ENCODE assay signal across 24 cellular contexts in the genomic region with DNA sequence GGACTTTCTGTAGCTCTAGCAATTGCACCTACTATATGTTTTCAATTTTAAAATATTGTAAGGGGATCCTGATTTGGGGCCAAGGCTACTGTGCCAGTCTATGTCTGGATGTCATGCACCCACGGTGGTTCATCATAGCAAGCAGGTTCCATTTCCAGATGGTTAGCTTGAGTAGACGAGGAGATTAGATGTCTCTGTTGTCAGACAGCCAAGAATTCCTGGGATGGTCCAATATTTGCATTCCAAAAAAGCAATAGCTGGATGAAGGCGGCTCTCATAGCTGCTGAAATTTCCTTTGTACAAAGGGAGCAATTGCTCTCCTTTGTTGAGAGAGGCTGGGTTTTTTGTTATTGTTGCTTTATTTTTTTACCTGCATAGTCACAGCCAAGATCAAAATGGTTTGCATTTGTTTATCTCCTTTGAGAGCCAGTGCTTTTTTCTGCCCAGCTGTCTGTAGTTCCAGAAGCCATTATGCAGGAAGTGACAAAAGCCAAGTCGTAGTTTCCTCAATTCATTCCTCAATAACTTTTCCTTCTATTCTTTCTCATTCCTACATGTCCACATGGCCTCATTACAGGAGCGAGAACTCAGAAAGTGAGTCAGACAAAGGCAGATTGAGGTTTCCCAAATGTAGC.
DNase-seq lines count a peak whose midpoint lies in the region; ATAC-seq and TF ChIP-seq lines count a peak whose summit lies in the region.
"Had no signal": no experiment of that assay in that cellular context is flagged by ENCODE, and none has a peak within 500 bp of the region (broad histone marks: within the 10 kb centered on the region; RNA-seq: fewer than 3 reads in every experiment).

No MANE protein-coding gene starts in this region.

- H3K4me2 ChIP-seq in SK-N-SH = no peak overlapping the region

- H2AFZ ChIP-seq in SK-N-SH (ENCODE audit: low read depth) = no peak overlapping the region
- H2AFZ ChIP-seq: parathyroid adenoma had no signal

- no peaks in the 10 kb centered on the region for H3K27me3 ChIP-seq in SK-N-SH (ENCODE audit: insufficient read depth)
- H3K27me3 ChIP-seq: right lobe of liver had no signal

- no peaks in the 10 kb centered on the region for H3K36me3 ChIP-seq in SK-N-SH (replicated peaks in 1 of 2; ENCODE audit: control insufficient read depth in 1 of 2, insufficient read depth in 2 of 2, low read length in 1 of 2)
- H3K36me3 ChIP-seq: right lobe of liver had no signal

- H3K9ac ChIP-seq in SK-N-SH = no peak overlapping the region
- H3K9ac ChIP-seq: parathyroid adenoma had no signal

- ATAC-seq in SK-N-SH treated with all-trans-retinoic acid at 6 μM for 48 hours = no peak
- ATAC-seq in HG03354 (IDR thresholded peaks at IDR 0.05; ENCODE audit: poor library complexity, severe bottlenecking, unreplicated experiment) = no peak
- ATAC-seq: activated T-cell treated with anti-CD3 and anti-CD28 coated beads, Interleukin-2, amount 50 U/mL, for 72 hours; HCT116; natural killer cell treated with Interleukin-12 subunit alpha and Interleukin-12 subunit beta and Interleukin-15 and Interleukin-18, amount 100 ng/mL, for 72 hours; Panc1; right lobe of liver had no signal

- H3K9me2 ChIP-seq in SK-N-SH = no peaks in the 10 kb centered on the region

- no peak overlapping the region for H3K27ac ChIP-seq in SK-N-SH (ENCODE audit: low read depth in 2 of 2, low read length in 1 of 2)
- H3K27ac ChIP-seq: parathyroid adenoma, right lobe of liver had no signal

- CTCF ChIA-PET in SK-N-SH (lab: Yijun Ruan, JAX) = interaction anchor here (1.0 to 1.1 kb wide), 2 partner anchors 70 to 291 kb away, joined by 3 read pairs; no protein-coding TSS in a partner anchor

- no peak for TF ChIP-seq RAD21 in SK-N-SH (IDR thresholded peaks at IDR 0.05; ENCODE audit: low read length)

- no peak for TF ChIP-seq EP300 in SK-N-SH (IDR thresholded peaks at IDR 0.05; ENCODE audit: borderline replicate concordance in 1 of 2, low read depth in 1 of 2, low read length in 1 of 2)

- H3K79me2 ChIP-seq in SK-N-SH (ENCODE audit: insufficient read depth) = no peaks in the 10 kb centered on the region
- H3K79me2 ChIP-seq: parathyroid adenoma had no signal

- no peaks in the 10 kb centered on the region for H4K20me1 ChIP-seq in SK-N-SH (ENCODE audit: insufficient read depth)

- H3K9me3 ChIP-seq in SK-N-SH = no peaks in the 10 kb centered on the region
- H3K9me3 ChIP-seq: right lobe of liver had no signal

- no peak overlapping the region for H3K4me3 ChIP-seq in SK-N-SH (ENCODE audit: low read depth in 2 of 2, low read length in 1 of 2)
- H3K4me3 ChIP-seq: right lobe of liver had no signal

- WGBS in SK-N-SH (ENCODE audit: low lambda C conversion rate) = 33% methylated on average over 5 of the region's 5 CpGs

- peak; percentile 14 for DNase-seq in SK-N-SH
- DNase-seq in NCI-H2171 treated with DMSO at 0.1 percent for 48 hours (lab: John Stamatoyannopoulos, UW) = peak; percentile 76
- DNase-seq in cerebellar cortex (ENCODE audit: low spot score) = peak; percentile 51
- DNase-seq in SKM-1 treated with dmso at 0.1 percent for 144 hours (lab: John Stamatoyannopoulos, UW; ENCODE audit: unreplicated experiment) = no peak
- DNase-seq in effector CD4-positive, alpha-beta T cell = no peak
- DNase-seq in stimulated activated naive CD4-positive, alpha-beta T cell (lab: John Stamatoyannopoulos, UW) = no peak
- DNase-seq: activated CD4-positive, alpha-beta T cell treated with anti-CD3 and anti-CD28 coated beads for 4 hours; activated T-cell treated with anti-CD3 and anti-CD28 coated beads, Interleukin-2, amount 50 U/mL, for 72 hours; cerebellar nuclear complex; foreskin melanocyte; hippocampal formation; KG1; midbrain; NCI-H1930; NK-92 treated with Interleukin-12 subunit alpha and Interleukin-12 subunit beta, amount 100 ng/mL, for 24 hours; right lobe of liver; SIG-M5; stimulated activated CD4-positive, alpha-beta T cell treated with anti-CD3 and anti-CD28 coated beads, Interleukin-15, amount 100 ng/mL, for 24 hours had no signal

- TF ChIP-seq CTCF in SK-N-SH (IDR thresholded peaks at IDR 0.05) = no peak

- no peaks in the 10 kb centered on the region for H3F3A ChIP-seq in SK-N-SH (replicated peaks; ENCODE audit: insufficient read depth)

- POLR2A ChIA-PET in SK-N-SH (lab: Yijun Ruan, JAX) = no interaction called here

- peaks cover 0 to 6% of the 10 kb centered on the region in 2 experiments; a peak in 2 of 4 replicates for H3K4me1 ChIP-seq in SK-N-SH (ENCODE audit: control insufficient read depth in 1 of 2, insufficient read depth in 2 of 2, low read depth in 1 of 2, low read length in 1 of 2)
- H3K4me1 ChIP-seq: parathyroid adenoma, right lobe of liver had no signal

TF ChIP-seq in SK-N-SH, 30 proteins besides CTCF, POLR2A, EP300 and RAD21 (continues in another document):
- TF ChIP-seq GATA2 (CRISPR knock-in tag; IDR thresholded peaks at IDR 0.05) = no peak
- TF ChIP-seq SMC3 (IDR thresholded peaks at IDR 0.05; ENCODE audit: low read depth, low read length) = no peak
- TF ChIP-seq, protein P1, sequence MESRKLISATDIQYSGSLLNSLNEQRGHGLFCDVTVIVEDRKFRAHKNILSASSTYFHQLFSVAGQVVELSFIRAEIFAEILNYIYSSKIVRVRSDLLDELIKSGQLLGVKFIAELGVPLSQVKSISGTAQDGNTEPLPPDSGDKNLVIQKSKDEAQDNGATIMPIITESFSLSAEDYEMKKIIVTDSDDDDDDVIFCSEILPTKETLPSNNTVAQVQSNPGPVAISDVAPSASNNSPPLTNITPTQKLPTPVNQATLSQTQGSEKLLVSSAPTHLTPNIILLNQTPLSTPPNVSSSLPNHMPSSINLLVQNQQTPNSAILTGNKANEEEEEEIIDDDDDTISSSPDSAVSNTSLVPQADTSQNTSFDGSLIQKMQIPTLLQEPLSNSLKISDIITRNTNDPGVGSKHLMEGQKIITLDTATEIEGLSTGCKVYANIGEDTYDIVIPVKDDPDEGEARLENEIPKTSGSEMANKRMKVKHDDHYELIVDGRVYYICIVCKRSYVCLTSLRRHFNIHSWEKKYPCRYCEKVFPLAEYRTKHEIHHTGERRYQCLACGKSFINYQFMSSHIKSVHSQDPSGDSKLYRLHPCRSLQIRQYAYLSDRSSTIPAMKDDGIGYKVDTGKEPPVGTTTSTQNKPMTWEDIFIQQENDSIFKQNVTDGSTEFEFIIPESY (IDR thresholded peaks at IDR 0.05; ENCODE audit: borderline replicate concordance, low read depth) = no peak
- TF ChIP-seq TCF12 (IDR thresholded peaks at IDR 0.05) = no peak
- TF ChIP-seq CHD2 (IDR thresholded peaks at IDR 0.05; ENCODE audit: low read length, partially characterized antibody) = no peak
- no peak for TF ChIP-seq TAF1 (IDR thresholded peaks at IDR 0.05; ENCODE audit: borderline replicate concordance, low read depth, low read length)
- TF ChIP-seq, protein P2, sequence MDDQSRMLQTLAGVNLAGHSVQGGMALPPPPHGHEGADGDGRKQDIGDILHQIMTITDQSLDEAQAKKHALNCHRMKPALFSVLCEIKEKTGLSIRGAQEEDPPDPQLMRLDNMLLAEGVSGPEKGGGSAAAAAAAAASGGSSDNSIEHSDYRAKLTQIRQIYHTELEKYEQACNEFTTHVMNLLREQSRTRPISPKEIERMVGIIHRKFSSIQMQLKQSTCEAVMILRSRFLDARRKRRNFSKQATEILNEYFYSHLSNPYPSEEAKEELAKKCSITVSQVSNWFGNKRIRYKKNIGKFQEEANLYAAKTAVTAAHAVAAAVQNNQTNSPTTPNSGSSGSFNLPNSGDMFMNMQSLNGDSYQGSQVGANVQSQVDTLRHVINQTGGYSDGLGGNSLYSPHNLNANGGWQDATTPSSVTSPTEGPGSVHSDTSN (IDR thresholded peaks at IDR 0.05) = no peak
- TF ChIP-seq RCOR1 (IDR thresholded peaks at IDR 0.05; ENCODE audit: low read length) = no peak
- no peak for TF ChIP-seq YY1 (IDR thresholded peaks at IDR 0.05; ENCODE audit: low read depth)

TF ChIP-seq in SK-N-SH treated with all-trans-retinoic acid at 6 μM for 48 hours, 23 proteins besides CTCF, POLR2A, EP300 and RAD21:
- TF ChIP-seq OSR1 (CRISPR knock-in tag; IDR thresholded peaks at IDR 0.05) (no peak), ESRRG (CRISPR knock-in tag; IDR thresholded peaks at IDR 0.05) (no peak), ZFP30 (CRISPR knock-in tag; IDR thresholded peaks at IDR 0.05) (no peak), ARNTL (CRISPR knock-in tag; IDR thresholded peaks at IDR 0.05; ENCODE audit: borderline replicate concordance, low read depth) (no peak), SNAI2 (CRISPR knock-in tag; IDR thresholded peaks at IDR 0.05) (no peak), GLIS3 (CRISPR knock-in tag; IDR thresholded peaks at IDR 0.05) (no peak), BACH2 (CRISPR knock-in tag; IDR thresholded peaks at IDR 0.05; ENCODE audit: borderline replicate concordance) (no peak), ISL1 (CRISPR knock-in tag; IDR thresholded peaks at IDR 0.05) (no peak)
TF ChIP-seq in SK-N-SH treated with all-trans-retinoic acid at 6 μM for 48 hours: peak in this region for 0.

Comparison
In these comparisons a context has a peak if more than half of its experiments do, and no peak if none do; other contexts are left out.
1. DNase-seq: peak in SK-N-SH (single experiment), NCI-H2171 treated with DMSO at 0.1 percent for 48 hours (single experiment) and cerebellar cortex (single experiment); none in SKM-1 treated with dmso at 0.1 percent for 144 hours (single experiment), effector CD4-positive, alpha-beta T cell (single experiment) and stimulated activated naive CD4-positive, alpha-beta T cell (0 of 6).